In genomic region chr1:225481738-225482137, GRCh38 we compare ENCODE assay signal across 14 cellular contexts. TPM values are rescaled to one million over a fixed set of nuclear protein-coding genes. Genes with fewer than 3 reads are reported as not detected.
DNase-seq lines count a peak whose midpoint lies in the region; ATAC-seq, FAIRE-seq and TF ChIP-seq lines count a peak whose summit lies in the region.
"Had no signal": no experiment of that assay in that cellular context is flagged by ENCODE, and none has a peak within 500 bp of the region (broad histone marks: within the 10 kb centered on the region; RNA-seq: fewer than 3 reads in every experiment).

No MANE protein-coding gene starts in this region.

- intact Hi-C loops in OCI-LY7 (cut with micrococcal nuclease; ENCODE audit: unreplicated experiment), result loop anchor here (2.0 kb wide), 2 partner anchors 73 to 639 kb away; no protein-coding TSS in a partner anchor
- intact Hi-C loops in testis (cut with DNase I; ENCODE audit: low total_unique reads), result no loop called here
- intact Hi-C loops in lower lobe of right lung (cut with DNase I), result no loop called here

- in situ Hi-C loops in GM23248 (cut with MboI), result loop anchor here (5.0 kb wide), 1 partner anchor 501 kb away; no protein-coding TSS in a partner anchor

- H3K9me2 ChIP-seq in GM23248 (ENCODE audit: insufficient read depth), result no peaks in the 10 kb centered on the region
- H3K9me2 ChIP-seq in OCI-LY7 (ENCODE audit: insufficient read depth, low read length), result no peaks in the 10 kb centered on the region

- H3K9ac ChIP-seq in GM23248, result no peak overlapping the region
- H3K9ac ChIP-seq: KMS-11 had no signal

- H3K4me1 ChIP-seq in GM23248 (ENCODE audit: insufficient read depth), result peaks cover 22% of the 10 kb centered on the region
- peaks cover 73% of the 10 kb centered on the region for H3K4me1 ChIP-seq in OCI-LY7 (ENCODE audit: insufficient read depth, low read length, poor library complexity, severe bottlenecking)
- no peaks in the 10 kb centered on the region for H3K4me1 ChIP-seq in small intestine (ENCODE audit: control insufficient read depth in 2 of 2, insufficient read depth in 1 of 2, low read depth in 1 of 2, low read length in 1 of 2)
- H3K4me1 ChIP-seq in testis, result no peaks in the 10 kb centered on the region
- H3K4me1 ChIP-seq in lower lobe of right lung, result peaks cover 7% of the 10 kb centered on the region

- no peaks in the 10 kb centered on the region for H3K79me2 ChIP-seq in GM23248 (ENCODE audit: insufficient read depth)
- H3K79me2 ChIP-seq in OCI-LY7 (ENCODE audit: insufficient read depth, low read depth, low read length), result no peaks in the 10 kb centered on the region

- H4K20me1 ChIP-seq in GM23248 (ENCODE audit: insufficient read depth), result no peaks in the 10 kb centered on the region
- H4K20me1 ChIP-seq in OCI-LY7 (ENCODE audit: insufficient read depth, low read length), result no peaks in the 10 kb centered on the region

- ATAC-seq in lower lobe of right lung, result no peak
- ATAC-seq: activated T-helper 17 cell treated with anti-CD3 and anti-CD28 coated beads, Interleukin-2, amount 50 U/mL, for 72 hours; stimulated activated effector memory CD8-positive, alpha-beta T cell treated with anti-CD3 and anti-CD28 coated beads, Interleukin-12 subunit alpha, Interleukin-12 subunit beta, amount 100 ng/mL, for 72 hours had no signal

- H3F3A ChIP-seq in GM23248 (ENCODE audit: insufficient read depth), result peaks cover 25% of the 10 kb centered on the region

- no peak for FAIRE-seq in small intestine (lab: Jason Lieb, UNC)
- FAIRE-seq: colon had no signal

- H3K27ac ChIP-seq in GM23248 (no peak overlapping the region), OCI-LY7 (ENCODE audit: low read depth, low read length, poor library complexity, severe bottlenecking) (peak overlapping the region; percentile 92), small intestine (ENCODE audit: low read depth in 1 of 2, low read length in 1 of 2) (no peak overlapping the region), testis (no peak overlapping the region), lower lobe of right lung (no peak overlapping the region)
- H3K27ac ChIP-seq: gastrocnemius medialis, HL-60, KMS-11, PC-9 had no signal

- H2AFZ ChIP-seq in GM23248, result 0 out of 2 replicates have a peak overlapping the region, but pooled peaks have one; percentile 6
- peak overlapping the region; percentile 15; the same call in 1 of the 2 replicates for H2AFZ ChIP-seq in OCI-LY7 (ENCODE audit: low read length)
- H2AFZ ChIP-seq: PC-9 had no signal

- H3K36me3 ChIP-seq in GM23248 (ENCODE audit: low read depth) (no peaks in the 10 kb centered on the region), OCI-LY7 (ENCODE audit: insufficient read depth, low read length) (no peaks in the 10 kb centered on the region), small intestine (ENCODE audit: control insufficient read depth in 2 of 2, insufficient read depth in 2 of 2, low read length in 2 of 2) (no peaks in the 10 kb centered on the region), testis (ENCODE audit: low read depth, missing control alignments) (no peaks in the 10 kb centered on the region), lower lobe of right lung (no peaks in the 10 kb centered on the region)
- H3K36me3 ChIP-seq: gastrocnemius medialis had no signal

- TF ChIP-seq CTCF in OCI-LY7 (conservative IDR thresholded peaks at IDR 0.05; ENCODE audit: low read length) (no peak), testis (IDR thresholded peaks at IDR 0.05) (no peak), lower lobe of right lung (IDR thresholded peaks at IDR 0.05) (no peak)

- no TSS peak for BruUV-seq in OCI-LY7 (replicated peaks; lab: Mats Ljungman, UMichigan)

- peak overlapping the region; percentile 62 for H3K4me2 ChIP-seq in GM23248 (ENCODE audit: unreplicated experiment)
- H3K4me2 ChIP-seq in OCI-LY7 (ENCODE audit: low read length), result peak overlapping the region; percentile 70
- H3K4me2 ChIP-seq: KMS-11, PC-9 had no signal

- 20 to 27% methylated on average over 6 of the region's 6 CpGs for WGBS in GM23248 (ENCODE audit: low coverage in 1 of 2, low lambda C conversion rate in 2 of 2, missing lambda C conversion rate in 2 of 2), 2 experiments
- 15 to 48% (median 19%) methylated on average over 6 of the region's 6 CpGs for WGBS in small intestine, 3 donors
- WGBS in testis, 2 donors, result 50 to 59% methylated on average over 6 of the region's 6 CpGs

- H3K9me3 ChIP-seq in GM23248 (ENCODE audit: low read depth) (no peaks in the 10 kb centered on the region), OCI-LY7 (ENCODE audit: low read length) (no peaks in the 10 kb centered on the region), small intestine (ENCODE audit: control insufficient read depth, low read depth) (no peaks in the 10 kb centered on the region), testis (no peaks in the 10 kb centered on the region), lower lobe of right lung (no peaks in the 10 kb centered on the region)
- H3K9me3 ChIP-seq: gastrocnemius medialis had no signal

- H3K4me3 ChIP-seq in GM23248 (no peak overlapping the region; the same call in 1 of the 2 replicates), OCI-LY7 (ENCODE audit: low read depth, low read length, poor library complexity, severe bottlenecking) (peak overlapping the region; percentile 35), small intestine (ENCODE audit: low read depth in 1 of 2, low read length in 2 of 2) (no peak overlapping the region), testis (no peak overlapping the region), lower lobe of right lung (no peak overlapping the region)
- H3K4me3 ChIP-seq: gastrocnemius medialis, PC-9 had no signal

- peak; percentile 50 for DNase-seq in GM23248
- peak; percentile 47 for DNase-seq in NCI-H2029 (lab: John Stamatoyannopoulos, UW)
- peak; percentile 33 for DNase-seq in OCI-LY7 (ENCODE audit: low spot score)
- peak; percentile 43 for DNase-seq in small intestine
- no peak for DNase-seq in testis
- DNase-seq in HPDE6-E6E7 (ENCODE audit: extremely low spot score), result no peak
- no peak for DNase-seq in lower lobe of right lung
- DNase-seq: gastrocnemius medialis, PC-9 had no signal

- no peaks in the 10 kb centered on the region for H3K27me3 ChIP-seq in GM23248 (replicated peaks; ENCODE audit: insufficient read depth)
- no peaks in the 10 kb centered on the region for H3K27me3 ChIP-seq in small intestine (ENCODE audit: control insufficient read depth in 2 of 2, insufficient read depth in 2 of 2, low read length in 2 of 2)
- no peaks in the 10 kb centered on the region for H3K27me3 ChIP-seq in testis
- no peaks in the 10 kb centered on the region for H3K27me3 ChIP-seq in lower lobe of right lung (ENCODE audit: low read depth)
- H3K27me3 ChIP-seq: gastrocnemius medialis had no signal

- TF ChIP-seq POLR2A in testis (IDR thresholded peaks at IDR 0.05), result no peak

- POLR2A ChIA-PET in OCI-LY7 (lab: Charles Lee), result interaction anchor here (0.6 to 7.3 kb wide), 16 partner anchors 8 to 699 kb away, joined by 3 to 51 read pairs (median 4); partner anchors contain the start of gene SRP9

- CTCF ChIA-PET in OCI-LY7 (lab: Charles Lee; ENCODE audit: unreplicated experiment), result interaction anchor here (0.6 to 1.6 kb wide), 11 partner anchors 9 to 291 kb away, joined by 3 to 11 read pairs (median 3); partner anchors contain the start of gene ENAH

RNA-seq across cellular contexts. Expression of gene LBR, which starts 53.9 kb away (rescaled TPM):
- total RNA-seq in GM23248 (2014; rRNA removed; shearing (Covaris generic)), result 12.3 and 13.5 TPM in 2 replicates
- polyA plus RNA-seq in GM23248 (2016; fragmentation: Nextera tagmentation; extraction: Ambion mirVana), result 16.8 and 19.0 TPM in 2 replicates
- total RNA-seq in OCI-LY7 (2014; rRNA removed; shearing (Covaris generic)), result 110 and 117 TPM in 2 replicates
- total RNA-seq in OCI-LY7 (2022), result 288 and 297 TPM in 2 replicates
- polyA plus RNA-seq in small intestine, result 10 to 100 TPM in 1 of 3 donors, 1 to 10 TPM in 2; 7.3 to 64.9 (median 9.4) TPM
- 10 to 100 TPM; 31.7 to 39.9 TPM for total RNA-seq in testis
- 40.3 TPM for polyA plus RNA-seq in testis (ENCODE audit: insufficient read depth, low read depth, low replicate concordance)
- 56.4 TPM for total RNA-seq in lower lobe of right lung

Comparison
In these comparisons a context has a peak if more than half of its experiments do, and no peak if none do; other contexts are left out.
1. DNase-seq: peak in GM23248 (single experiment), NCI-H2029 (single experiment), OCI-LY7 (single experiment) and small intestine (single experiment); none in testis (single experiment), HPDE6-E6E7 (single experiment) and lower lobe of right lung (single experiment).